ENCODE assay signal across 8 cellular contexts in the genomic region with DNA sequence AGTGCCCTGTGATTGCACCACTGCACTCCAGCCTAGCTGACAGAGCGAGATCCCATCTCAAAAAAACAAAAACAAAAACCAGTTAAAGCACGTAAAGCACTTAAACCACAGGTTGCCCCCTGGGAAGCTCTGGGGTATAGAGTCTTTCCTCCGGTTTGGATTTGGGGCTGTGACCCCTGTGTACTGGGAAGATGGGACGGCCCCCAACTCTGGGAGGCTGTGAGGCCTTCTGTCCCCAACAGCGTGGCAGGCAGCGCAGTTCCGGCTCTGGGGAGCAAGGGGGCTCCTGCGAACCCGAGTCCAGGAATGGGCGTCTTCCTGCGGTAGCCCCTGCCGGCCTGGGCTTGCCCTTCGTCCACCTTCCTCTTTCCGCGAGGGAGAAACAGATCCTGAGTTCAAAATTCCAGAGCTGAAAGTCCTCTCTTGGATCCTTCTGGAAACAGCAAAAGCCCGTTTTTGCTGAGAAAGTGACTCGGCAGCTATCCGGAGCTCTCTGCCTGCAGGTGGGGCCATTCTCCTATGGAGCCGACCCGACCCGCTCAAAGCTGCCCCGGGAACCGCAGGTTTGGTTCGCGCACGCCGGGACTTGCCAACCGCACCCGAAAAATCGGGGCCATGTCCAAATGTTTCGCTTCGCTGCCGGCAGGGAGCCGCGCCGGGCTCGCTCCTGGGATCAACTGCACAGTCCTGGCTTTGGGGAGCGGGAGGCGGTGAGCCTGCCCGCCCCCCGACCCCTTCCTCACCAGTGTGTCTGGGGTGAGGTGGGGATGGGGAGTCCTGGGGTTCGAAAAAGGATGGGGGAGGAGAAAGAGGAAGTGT. TPM values are rescaled to one million over a fixed set of nuclear protein-coding genes. Genes with fewer than 3 reads are reported as not detected.
A peak's percentile ranks its signal among the peaks of the same experiment; 100 is the strongest.
DNase-seq lines count a peak whose midpoint lies in the region; ATAC-seq and TF ChIP-seq lines count a peak whose summit lies in the region.

No MANE protein-coding gene starts in this region.

- H3K36me3 Mint-ChIP-seq in HFFc6 (ENCODE audit: low read depth) (no peaks in the 10 kb centered on the region; the same call in 1 of the 2 replicates), WTC11 (peaks cover 28% of the 10 kb centered on the region)

- H3K9me3 Mint-ChIP-seq in HFFc6 (no peaks in the 10 kb centered on the region), WTC11 (peaks cover 11% of the 10 kb centered on the region)

- TF ChIP-seq CTCF in HFFc6 (IDR thresholded peaks at IDR 0.05), result peak; percentile 72
- TF ChIP-seq CTCF in WTC11 (IDR thresholded peaks at IDR 0.05), result no peak
- TF ChIP-seq CTCF in coronary artery (IDR thresholded peaks at IDR 0.05), result no peak

- CTCF ChIA-PET in WTC11 (lab: Charles Lee), result interaction anchor here (0.6 to 5.6 kb wide), 25 partner anchors 8 to 1293 kb away, joined by 3 to 138 read pairs (median 4); a partner anchor contains a TSS

- peak overlapping the region; percentile 84 for H3K4me3 Mint-ChIP-seq in HFFc6
- H3K4me3 Mint-ChIP-seq in WTC11, result peak overlapping the region; percentile 81

- POLR2A ChIA-PET in WTC11 (lab: Charles Lee), result interaction anchor here (1.1 to 2.2 kb wide), 5 partner anchors 12 to 273 kb away, joined by 3 to 7 read pairs (median 6); a partner anchor contains a TSS

- DNase-seq in AML-193 (lab: John Stamatoyannopoulos, UW) (peak; percentile 11 to 20), HFFc6 (peak; percentile 18), WTC11 (ENCODE audit: low spot score) (peak; percentile 73), coronary artery (ENCODE audit: low spot score) (no peak), left lobe of liver (ENCODE audit: low spot score) (peak; percentile 75), NCI-H1417 treated with DMSO at 0.1 percent for 48 hours (lab: John Stamatoyannopoulos, UW) (no peak), mesenteric fat pad (ENCODE audit: low spot score) (no peak)
- peak; percentile 59 for DNase-seq in stimulated activated CD4-positive, alpha-beta T cell treated with anti-CD3 and anti-CD28 coated beads, Interleukin-1b, Interleukin-23, amount 100 ng/mL, for 48 hours

- H3K27ac Mint-ChIP-seq in HFFc6 (peak overlapping the region; percentile 72), WTC11 (peak overlapping the region; percentile 53)

- peak; percentile 87 for ATAC-seq in WTC11
- peak; percentile 94 for ATAC-seq in left lobe of liver

- no peaks in the 10 kb centered on the region for H3K27me3 Mint-ChIP-seq in HFFc6 (ENCODE audit: insufficient read depth)
- no peaks in the 10 kb centered on the region; the same call in 1 of the 2 replicates for H3K27me3 Mint-ChIP-seq in WTC11 (ENCODE audit: low read depth)

- peaks cover 21% of the 10 kb centered on the region for H3K4me1 Mint-ChIP-seq in HFFc6 (ENCODE audit: low read depth)
- H3K4me1 Mint-ChIP-seq in WTC11, result peaks cover 19% of the 10 kb centered on the region

- H3K27ac ChIP-seq in coronary artery, result peak overlapping the region in 1 of 2 donors; percentile 61

- H3K4me3 ChIP-seq in coronary artery, result peak overlapping the region; percentile 72

TF ChIP-seq in WTC11, 78 proteins besides CTCF, POLR2A, EP300 and RAD21:
- TF ChIP-seq ZNF121 (CRISPR knock-in tag; IDR thresholded peaks at IDR 0.05) (0 out of 2 replicates have a peak, but pooled peaks have one; percentile 22), FOXK1 (CRISPR knock-in tag; IDR thresholded peaks at IDR 0.05) (peak; percentile 27; the same call in 1 of the 2 replicates), GABPB1 (CRISPR knock-in tag; IDR thresholded peaks at IDR 0.05) (0 out of 2 replicates have a peak, but pooled peaks have one; percentile 11), PRRX2 (CRISPR knock-in tag; IDR thresholded peaks at IDR 0.05) (no peak)
- TF ChIP-seq, protein P1, sequence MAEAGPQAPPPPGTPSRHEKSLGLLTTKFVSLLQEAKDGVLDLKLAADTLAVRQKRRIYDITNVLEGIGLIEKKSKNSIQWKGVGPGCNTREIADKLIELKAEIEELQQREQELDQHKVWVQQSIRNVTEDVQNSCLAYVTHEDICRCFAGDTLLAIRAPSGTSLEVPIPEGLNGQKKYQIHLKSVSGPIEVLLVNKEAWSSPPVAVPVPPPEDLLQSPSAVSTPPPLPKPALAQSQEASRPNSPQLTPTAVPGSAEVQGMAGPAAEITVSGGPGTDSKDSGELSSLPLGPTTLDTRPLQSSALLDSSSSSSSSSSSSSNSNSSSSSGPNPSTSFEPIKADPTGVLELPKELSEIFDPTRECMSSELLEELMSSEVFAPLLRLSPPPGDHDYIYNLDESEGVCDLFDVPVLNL (CRISPR knock-in tag; IDR thresholded peaks at IDR 0.05; ENCODE audit: borderline replicate concordance, low read depth), result no peak
- TF ChIP-seq, protein P2, sequence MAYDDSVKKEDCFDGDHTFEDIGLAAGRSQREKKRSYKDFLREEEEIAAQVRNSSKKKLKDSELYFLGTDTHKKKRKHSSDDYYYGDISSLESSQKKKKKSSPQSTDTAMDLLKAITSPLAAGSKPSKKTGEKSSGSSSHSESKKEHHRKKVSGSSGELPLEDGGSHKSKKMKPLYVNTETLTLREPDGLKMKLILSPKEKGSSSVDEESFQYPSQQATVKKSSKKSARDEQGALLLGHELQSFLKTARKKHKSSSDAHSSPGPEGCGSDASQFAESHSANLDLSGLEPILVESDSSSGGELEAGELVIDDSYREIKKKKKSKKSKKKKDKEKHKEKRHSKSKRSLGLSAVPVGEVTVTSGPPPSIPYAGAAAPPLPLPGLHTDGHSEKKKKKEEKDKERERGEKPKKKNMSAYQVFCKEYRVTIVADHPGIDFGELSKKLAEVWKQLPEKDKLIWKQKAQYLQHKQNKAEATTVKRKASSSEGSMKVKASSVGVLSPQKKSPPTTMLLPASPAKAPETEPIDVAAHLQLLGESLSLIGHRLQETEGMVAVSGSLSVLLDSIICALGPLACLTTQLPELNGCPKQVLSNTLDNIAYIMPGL (CRISPR knock-in tag; IDR thresholded peaks at IDR 0.05), result peak; percentile 49; the same call in 1 of the 2 replicates

RNA-seq across cellular contexts. Expression of a gene that starts 36.3 kb away (rescaled TPM):
- total RNA-seq in HFFc6 (2021; fragmentation: NEBNext Ultra II Directional; extraction: Animal tissue kit (Norgen Biotek cat#: 25700)), result 10 to 100 TPM in 5 of 6 experiments, 1 to 10 TPM in 1; 8.6 to 18.3 (median 15.3) TPM
- total RNA-seq in WTC11 (2021) (26.9 to 35.6 TPM (median 28.5 TPM) in 3 replicates), left lobe of liver (3.3 TPM), mesenteric fat pad (5.9 TPM)

RNA-seq across cellular contexts. Expression of a gene that starts 43.8 kb away (rescaled TPM):
- 100 to 1,000 TPM; 203 to 271 (median 231) TPM for total RNA-seq in HFFc6 (2021; fragmentation: NEBNext Ultra II Directional; extraction: Animal tissue kit (Norgen Biotek cat#: 25700))
- 204 to 257 TPM (median 218 TPM) in 3 replicates for total RNA-seq in WTC11 (2021)
- total RNA-seq in left lobe of liver, result 81.0 TPM
- 102 TPM for total RNA-seq in mesenteric fat pad

RNA-seq across cellular contexts. Expression of a gene that starts 55.5 kb away (rescaled TPM):
- total RNA-seq in HFFc6 (2021; fragmentation: NEBNext Ultra II Directional; extraction: Animal tissue kit (Norgen Biotek cat#: 25700)), result not detected
- total RNA-seq in WTC11 (2021) (0.27 to 0.35 TPM (median 0.32 TPM) in 3 replicates), left lobe of liver (1.2 TPM), mesenteric fat pad (not detected)

Comparison
In these comparisons a context has a peak if more than half of its experiments do, and no peak if none do; other contexts are left out.
1. DNase-seq: peak in AML-193 (2 of 2), HFFc6 (single experiment), WTC11 (single experiment), left lobe of liver (single experiment) and stimulated activated CD4-positive, alpha-beta T cell treated with anti-CD3 and anti-CD28 coated beads, Interleukin-1b, Interleukin-23, amount 100 ng/mL, for 48 hours (single experiment); none in coronary artery (single experiment), NCI-H1417 treated with DMSO at 0.1 percent for 48 hours (single experiment) and mesenteric fat pad (single experiment).